In the genomic region with DNA sequence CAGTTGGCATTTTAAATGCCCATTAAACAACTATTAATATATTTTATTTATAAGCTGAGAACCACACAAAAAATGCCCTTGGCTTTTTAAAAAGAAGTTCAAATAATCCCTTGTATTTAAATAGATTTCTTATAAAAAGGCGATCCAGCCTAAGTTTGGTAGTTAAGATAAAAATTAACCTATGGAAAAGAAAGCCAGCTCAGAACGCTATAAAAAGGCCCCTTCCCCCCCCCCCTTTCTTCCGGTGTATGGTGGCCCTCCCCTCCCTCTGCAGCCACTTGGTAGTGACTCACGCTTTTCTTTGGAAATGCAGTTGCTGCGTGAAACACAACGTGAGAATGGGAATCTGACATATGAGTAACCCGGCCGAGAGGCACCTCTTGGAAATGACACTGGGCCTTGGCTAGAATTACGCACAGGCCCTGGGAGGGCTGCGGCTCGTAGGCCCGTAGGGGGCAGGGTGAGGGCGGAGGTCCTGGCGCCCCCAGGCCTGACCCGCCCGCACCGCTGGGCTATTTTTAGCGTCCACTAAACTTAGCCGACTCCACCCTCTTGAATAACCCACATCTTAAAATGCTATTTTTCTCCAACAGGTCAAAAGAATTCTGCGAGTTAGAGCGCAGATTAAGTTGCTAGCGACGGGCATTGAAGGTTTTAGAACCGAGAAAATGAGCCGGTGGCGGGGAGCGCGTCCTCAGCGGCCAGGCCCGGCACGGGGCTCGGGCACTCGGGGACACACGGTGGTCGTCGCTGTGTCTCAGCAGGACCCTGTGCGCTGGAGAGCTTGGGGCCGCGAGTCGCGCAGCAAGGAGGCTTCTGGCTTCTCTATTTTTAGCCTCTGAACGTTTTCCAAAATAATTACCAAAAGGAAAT, we compare ENCODE assay signal across 8 cellular contexts.
DNase-seq lines count a peak whose midpoint lies in the region; ATAC-seq and TF ChIP-seq lines count a peak whose summit lies in the region.

No MANE protein-coding gene starts in this region.

- CTCF ChIA-PET in BJ (lab: Yijun Ruan, JAX) = interaction anchor here (1.0 to 1.4 kb wide), 3 partner anchors 15 to 235 kb away, joined by 3 to 4 read pairs (median 3); no protein-coding TSS in a partner anchor

- TF ChIP-seq CTCF in BJ (IDR thresholded peaks at IDR 0.05; ENCODE audit: insufficient read depth, low read depth, low read length) = peak; percentile 19; the same call in 1 of the 2 replicates
- TF ChIP-seq CTCF in GM20000 (IDR thresholded peaks at IDR 0.05; ENCODE audit: extremely low read depth, missing control alignments) = no peak
- TF ChIP-seq CTCF in heart right ventricle (IDR thresholded peaks at IDR 0.05) = peak in 6 of 9 donors; percentile 4 to 36 (median 18)
- TF ChIP-seq CTCF in tibial nerve (IDR thresholded peaks at IDR 0.05) = peak in 2 of 5 experiments; percentile 46 to 49

- DNase-seq in BJ (ENCODE audit: low read depth) (peak; percentile 96), GM20000 (ENCODE audit: low spot score) (peak; percentile 50), HuH-7.5 (ENCODE audit: low spot score) (peak; percentile 79), heart right ventricle (peak; percentile 78 to 88), posterior cingulate gyrus (peak in 7 of 10 donors; percentile 18 to 92 (median 44)), tibial nerve (ENCODE audit: low spot score in 2 of 2) (peak; percentile 75 to 86)

- peak overlapping the region; percentile 96 for H3K27ac ChIP-seq in adipose tissue (ENCODE audit: low read depth, low read length)
- H3K27ac ChIP-seq in heart right ventricle = peak overlapping the region; percentile 90 to 100 (median 98)
- peak overlapping the region; percentile 94 to 98 (median 96) for H3K27ac ChIP-seq in tibial nerve

- intact Hi-C loops in heart right ventricle (cut with DNase I) = loop anchor here (1.0 to 10.0 kb wide), 16 partner anchors 62 to 271 kb away; a partner anchor contains a TSS
- intact Hi-C loops in posterior cingulate gyrus (cut with DNase I) = loop anchor here (10.0 kb wide), 1 partner anchor 232 kb away; a partner anchor contains a TSS

- H3K36me3 ChIP-seq in BJ (ENCODE audit: control insufficient read depth, insufficient read depth, low read length) = no peaks in the 10 kb centered on the region
- no peaks in the 10 kb centered on the region for H3K36me3 ChIP-seq in heart right ventricle
- H3K36me3 ChIP-seq in tibial nerve = no peaks in the 10 kb centered on the region

- H3K9me3 ChIP-seq in heart right ventricle (peaks cover 0 to 4% (median 0%) of the 10 kb centered on the region in 11 donors), tibial nerve (no peaks in the 10 kb centered on the region)

- WGBS in adipose tissue, 3 donors = 1% methylated on average over 41 to 42 of the region's 42 CpGs
- 0 to 1% methylated on average over 42 of the region's 42 CpGs for WGBS in heart right ventricle, 2 donors
- WGBS in tibial nerve, 2 donors = 1 to 2% methylated on average over 42 of the region's 42 CpGs

- H3K27me3 ChIP-seq in BJ (ENCODE audit: control insufficient read depth, insufficient read depth, low read length) = no peaks in the 10 kb centered on the region
- H3K27me3 ChIP-seq in heart right ventricle = no peaks in the 10 kb centered on the region
- H3K27me3 ChIP-seq in tibial nerve = no peaks in the 10 kb centered on the region

- H3K4me3 ChIP-seq in BJ (ENCODE audit: low read depth, low read length) = peak overlapping the region; percentile 23
- H3K4me3 ChIP-seq in heart right ventricle = peak overlapping the region in 9 of 10 donors; percentile 28 to 60 (median 53)
- peak overlapping the region; percentile 24 to 51 (median 39) for H3K4me3 ChIP-seq in tibial nerve

- H3K4me1 ChIP-seq in heart right ventricle (peaks cover 0 to 67% (median 50%) of the 10 kb centered on the region in 9 donors), tibial nerve (peaks cover 0 to 57% (median 48%) of the 10 kb centered on the region in 4 donors)

- ATAC-seq in SK-N-SH treated with all-trans-retinoic acid at 6 μM for 48 hours (peak; percentile 87), heart right ventricle (peak; percentile 84 to 95 (median 94))

- peak; percentile 86 to 96 for TF ChIP-seq EP300 in tibial nerve (IDR thresholded peaks at IDR 0.05)

- peak; percentile 7 to 57 for TF ChIP-seq POLR2A in tibial nerve (IDR thresholded peaks at IDR 0.05)

- POLR2A ChIA-PET in BJ (lab: Charles Lee) = interaction anchor here (0.6 kb wide), 2 partner anchors 28 to 42 kb away, joined by 3 to 4 read pairs; no protein-coding TSS in a partner anchor

TF ChIP-seq in SK-N-SH treated with all-trans-retinoic acid at 6 μM for 48 hours, 23 proteins besides CTCF, POLR2A, EP300 and RAD21:
- TF ChIP-seq RARB (CRISPR knock-in tag; IDR thresholded peaks at IDR 0.05) (no peak), CSDC2 (CRISPR knock-in tag; IDR thresholded peaks at IDR 0.05) (no peak), ZC3H10 (CRISPR knock-in tag; IDR thresholded peaks at IDR 0.05) (peak; percentile 50; the same call in 1 of the 2 replicates), ZNF70 (CRISPR knock-in tag; IDR thresholded peaks at IDR 0.05) (no peak), ZFP30 (CRISPR knock-in tag; IDR thresholded peaks at IDR 0.05) (no peak), ZNF8 (CRISPR knock-in tag; IDR thresholded peaks at IDR 0.05) (no peak), PPARA (CRISPR knock-in tag; IDR thresholded peaks at IDR 0.05; ENCODE audit: borderline replicate concordance) (no peak), TOX (CRISPR knock-in tag; IDR thresholded peaks at IDR 0.05; ENCODE audit: borderline replicate concordance) (peak; percentile 79; the same call in 1 of the 2 replicates), SNAI2 (CRISPR knock-in tag; IDR thresholded peaks at IDR 0.05) (no peak), ISL1 (CRISPR knock-in tag; IDR thresholded peaks at IDR 0.05) (no peak)
- TF ChIP-seq, protein P1, sequence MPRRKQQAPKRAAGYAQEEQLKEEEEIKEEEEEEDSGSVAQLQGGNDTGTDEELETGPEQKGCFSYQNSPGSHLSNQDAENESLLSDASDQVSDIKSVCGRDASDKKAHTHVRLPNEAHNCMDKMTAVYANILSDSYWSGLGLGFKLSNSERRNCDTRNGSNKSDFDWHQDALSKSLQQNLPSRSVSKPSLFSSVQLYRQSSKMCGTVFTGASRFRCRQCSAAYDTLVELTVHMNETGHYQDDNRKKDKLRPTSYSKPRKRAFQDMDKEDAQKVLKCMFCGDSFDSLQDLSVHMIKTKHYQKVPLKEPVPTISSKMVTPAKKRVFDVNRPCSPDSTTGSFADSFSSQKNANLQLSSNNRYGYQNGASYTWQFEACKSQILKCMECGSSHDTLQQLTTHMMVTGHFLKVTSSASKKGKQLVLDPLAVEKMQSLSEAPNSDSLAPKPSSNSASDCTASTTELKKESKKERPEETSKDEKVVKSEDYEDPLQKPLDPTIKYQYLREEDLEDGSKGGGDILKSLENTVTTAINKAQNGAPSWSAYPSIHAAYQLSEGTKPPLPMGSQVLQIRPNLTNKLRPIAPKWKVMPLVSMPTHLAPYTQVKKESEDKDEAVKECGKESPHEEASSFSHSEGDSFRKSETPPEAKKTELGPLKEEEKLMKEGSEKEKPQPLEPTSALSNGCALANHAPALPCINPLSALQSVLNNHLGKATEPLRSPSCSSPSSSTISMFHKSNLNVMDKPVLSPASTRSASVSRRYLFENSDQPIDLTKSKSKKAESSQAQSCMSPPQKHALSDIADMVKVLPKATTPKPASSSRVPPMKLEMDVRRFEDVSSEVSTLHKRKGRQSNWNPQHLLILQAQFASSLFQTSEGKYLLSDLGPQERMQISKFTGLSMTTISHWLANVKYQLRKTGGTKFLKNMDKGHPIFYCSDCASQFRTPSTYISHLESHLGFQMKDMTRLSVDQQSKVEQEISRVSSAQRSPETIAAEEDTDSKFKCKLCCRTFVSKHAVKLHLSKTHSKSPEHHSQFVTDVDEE (CRISPR knock-in tag; IDR thresholded peaks at IDR 0.05) = no peak
- TF ChIP-seq, protein P2, sequence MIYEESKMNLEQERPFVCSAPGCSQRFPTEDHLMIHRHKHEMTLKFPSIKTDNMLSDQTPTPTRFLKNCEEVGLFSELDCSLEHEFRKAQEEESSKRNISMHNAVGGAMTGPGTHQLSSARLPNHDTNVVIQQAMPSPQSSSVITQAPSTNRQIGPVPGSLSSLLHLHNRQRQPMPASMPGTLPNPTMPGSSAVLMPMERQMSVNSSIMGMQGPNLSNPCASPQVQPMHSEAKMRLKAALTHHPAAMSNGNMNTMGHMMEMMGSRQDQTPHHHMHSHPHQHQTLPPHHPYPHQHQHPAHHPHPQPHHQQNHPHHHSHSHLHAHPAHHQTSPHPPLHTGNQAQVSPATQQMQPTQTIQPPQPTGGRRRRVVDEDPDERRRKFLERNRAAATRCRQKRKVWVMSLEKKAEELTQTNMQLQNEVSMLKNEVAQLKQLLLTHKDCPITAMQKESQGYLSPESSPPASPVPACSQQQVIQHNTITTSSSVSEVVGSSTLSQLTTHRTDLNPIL (CRISPR knock-in tag; IDR thresholded peaks at IDR 0.05; ENCODE audit: low read depth) = no peak
- TF ChIP-seq, protein P3, sequence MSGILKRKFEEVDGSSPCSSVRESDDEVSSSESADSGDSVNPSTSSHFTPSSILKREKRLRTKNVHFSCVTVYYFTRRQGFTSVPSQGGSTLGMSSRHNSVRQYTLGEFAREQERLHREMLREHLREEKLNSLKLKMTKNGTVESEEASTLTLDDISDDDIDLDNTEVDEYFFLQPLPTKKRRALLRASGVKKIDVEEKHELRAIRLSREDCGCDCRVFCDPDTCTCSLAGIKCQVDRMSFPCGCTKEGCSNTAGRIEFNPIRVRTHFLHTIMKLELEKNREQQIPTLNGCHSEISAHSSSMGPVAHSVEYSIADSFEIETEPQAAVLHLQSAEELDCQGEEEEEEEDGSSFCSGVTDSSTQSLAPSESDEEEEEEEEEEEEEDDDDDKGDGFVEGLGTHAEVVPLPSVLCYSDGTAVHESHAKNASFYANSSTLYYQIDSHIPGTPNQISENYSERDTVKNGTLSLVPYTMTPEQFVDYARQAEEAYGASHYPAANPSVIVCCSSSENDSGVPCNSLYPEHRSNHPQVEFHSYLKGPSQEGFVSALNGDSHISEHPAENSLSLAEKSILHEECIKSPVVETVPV (CRISPR knock-in tag; IDR thresholded peaks at IDR 0.05) = no peak
- TF ChIP-seq, protein P4, sequence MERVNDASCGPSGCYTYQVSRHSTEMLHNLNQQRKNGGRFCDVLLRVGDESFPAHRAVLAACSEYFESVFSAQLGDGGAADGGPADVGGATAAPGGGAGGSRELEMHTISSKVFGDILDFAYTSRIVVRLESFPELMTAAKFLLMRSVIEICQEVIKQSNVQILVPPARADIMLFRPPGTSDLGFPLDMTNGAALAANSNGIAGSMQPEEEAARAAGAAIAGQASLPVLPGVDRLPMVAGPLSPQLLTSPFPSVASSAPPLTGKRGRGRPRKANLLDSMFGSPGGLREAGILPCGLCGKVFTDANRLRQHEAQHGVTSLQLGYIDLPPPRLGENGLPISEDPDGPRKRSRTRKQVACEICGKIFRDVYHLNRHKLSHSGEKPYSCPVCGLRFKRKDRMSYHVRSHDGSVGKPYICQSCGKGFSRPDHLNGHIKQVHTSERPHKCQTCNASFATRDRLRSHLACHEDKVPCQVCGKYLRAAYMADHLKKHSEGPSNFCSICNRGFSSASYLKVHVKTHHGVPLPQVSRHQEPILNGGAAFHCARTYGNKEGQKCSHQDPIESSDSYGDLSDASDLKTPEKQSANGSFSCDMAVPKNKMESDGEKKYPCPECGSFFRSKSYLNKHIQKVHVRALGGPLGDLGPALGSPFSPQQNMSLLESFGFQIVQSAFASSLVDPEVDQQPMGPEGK (CRISPR knock-in tag; IDR thresholded peaks at IDR 0.05; ENCODE audit: borderline replicate concordance) = no peak

Comparison
In these comparisons a context has a peak if more than half of its experiments do, and no peak if none do; other contexts are left out.
1. Peak in every context shown above with its lines: DNase-seq, ATAC-seq, H3K4me3 ChIP-seq and H3K27ac ChIP-seq.
2. DNase-seq: peak in every context shown above with its lines; median percentile 96 in BJ; 83 in heart right ventricle; 80 in tibial nerve; 79 in HuH-7.5; 50 in GM20000; 44 in posterior cingulate gyrus.